ENCODE assay signal across 12 cellular contexts in genomic region chr5:176413709-176414191, GRCh38. TPM values are rescaled to one million over a fixed set of nuclear protein-coding genes. Genes with fewer than 3 reads are reported as not detected.
A peak's percentile ranks its signal among the peaks of the same experiment; 100 is the strongest.
DNase-seq lines count a peak whose midpoint lies in the region; TF ChIP-seq lines count a peak whose summit lies in the region.
"Had no signal": no experiment of that assay in that cellular context is flagged by ENCODE, and none has a peak within 500 bp of the region (broad histone marks: within the 10 kb centered on the region; RNA-seq: fewer than 3 reads in every experiment).

No MANE protein-coding gene starts in this region.

- H4K20me1 ChIP-seq in GM23248 (ENCODE audit: insufficient read depth) (no peaks in the 10 kb centered on the region), hepatocyte (ENCODE audit: insufficient read depth, poor library complexity, severe bottlenecking) (peaks cover 27% of the 10 kb centered on the region)

- H3K27ac ChIP-seq in GM23248: no peak overlapping the region
- H3K27ac ChIP-seq in angular gyrus (ENCODE audit: low read depth, low read length): peak overlapping the region; percentile 39
- H3K27ac ChIP-seq in hepatocyte: no peak overlapping the region
- peak overlapping the region in 20 of 21 experiments; percentile 29 to 99 (median 95) for H3K27ac ChIP-seq in skin epidermis
- H3K27ac ChIP-seq in thyroid gland: no peak overlapping the region

- WGBS in GM23248 (ENCODE audit: low coverage in 1 of 2, low lambda C conversion rate in 2 of 2, missing lambda C conversion rate in 2 of 2), 2 experiments: 66 to 69% methylated on average over 7 of the region's 7 CpGs
- 94% methylated on average over 7 of the region's 7 CpGs for WGBS in hepatocyte (ENCODE audit: low lambda C conversion rate, missing lambda C conversion rate)
- WGBS in thyroid gland, 2 donors: 80 to 97% methylated on average over 7 of the region's 7 CpGs

- no peaks in the 10 kb centered on the region for H3K27me3 ChIP-seq in GM23248 (replicated peaks; ENCODE audit: insufficient read depth)
- no peaks in the 10 kb centered on the region for H3K27me3 ChIP-seq in hepatocyte
- no peaks in the 10 kb centered on the region for H3K27me3 ChIP-seq in thyroid gland

- H2AFZ ChIP-seq in GM23248 (no peak overlapping the region), hepatocyte (no peak overlapping the region)

- H3K9ac ChIP-seq in GM23248: 0 out of 2 replicates have a peak overlapping the region, but pooled peaks have one; percentile 25

- no peak for TF ChIP-seq CTCF in hepatocyte (IDR thresholded peaks at IDR 0.05; ENCODE audit: poor library complexity)
- TF ChIP-seq CTCF in thyroid gland (IDR thresholded peaks at IDR 0.05): no peak

- intact Hi-C loops in thyroid gland (cut with DNase I): loop anchor here (5.0 kb wide), 1 partner anchor 34 kb away; the partner anchor contains the start of gene FAF2

- H3K9me2 ChIP-seq in GM23248 (ENCODE audit: insufficient read depth) (no peaks in the 10 kb centered on the region), hepatocyte (replicated peaks; ENCODE audit: insufficient read depth) (no peaks in the 10 kb centered on the region)

- no peak for TF ChIP-seq POLR2A in thyroid gland (IDR thresholded peaks at IDR 0.05)

- H3K36me3 ChIP-seq in GM23248 (ENCODE audit: low read depth) (peaks cover 3% of the 10 kb centered on the region; the same call in 1 of the 2 replicates), hepatocyte (replicated peaks; ENCODE audit: insufficient read depth, low read depth) (no peaks in the 10 kb centered on the region), thyroid gland (peaks cover 5 to 9% of the 10 kb centered on the region in 2 donors)

- no peak for DNase-seq in GM23248
- no peak for DNase-seq in hepatocyte (ENCODE audit: low spot score)
- DNase-seq in COLO668 (lab: John Stamatoyannopoulos, UW; ENCODE audit: unreplicated experiment): no peak
- no peak for DNase-seq in thyroid gland
- no peak for DNase-seq in T-helper 9 cell
- no peak for DNase-seq in NOMO-1 (lab: John Stamatoyannopoulos, UW; ENCODE audit: unreplicated experiment in 2 of 2)
- DNase-seq: activated CD4-positive, alpha-beta memory T cell treated with anti-CD3 and anti-CD28 coated beads for 36 hours; activated gamma-delta T cell treated with Interleukin-2 at 50 U/mL for 16 hours; CD8-positive, alpha-beta T cell; kidney glomerular epithelial cell had no signal

- H3K4me1 ChIP-seq in GM23248 (ENCODE audit: insufficient read depth): peaks cover 41% of the 10 kb centered on the region
- H3K4me1 ChIP-seq in hepatocyte (ENCODE audit: insufficient read depth): peaks cover 20% of the 10 kb centered on the region
- peaks cover 17 to 30% of the 10 kb centered on the region in 2 donors for H3K4me1 ChIP-seq in thyroid gland

- H3K79me2 ChIP-seq in GM23248 (ENCODE audit: insufficient read depth) (peaks cover 59% of the 10 kb centered on the region), hepatocyte (peaks cover 54% of the 10 kb centered on the region)

- no peaks in the 10 kb centered on the region for H3F3A ChIP-seq in GM23248 (ENCODE audit: insufficient read depth)

- H3K9me3 ChIP-seq in GM23248 (ENCODE audit: low read depth) (no peaks in the 10 kb centered on the region), hepatocyte (ENCODE audit: low read depth) (no peaks in the 10 kb centered on the region), thyroid gland (no peaks in the 10 kb centered on the region)

- H3K4me3 ChIP-seq in GM23248 (0 out of 2 replicates have a peak overlapping the region, but pooled peaks have one; percentile 1), hepatocyte (no peak overlapping the region), skin epidermis (peak overlapping the region in 6 of 7 experiments; percentile 14 to 98 (median 94)), thyroid gland (replicated peaks in 1 of 3) (no peak overlapping the region)

- in situ Hi-C loops in GM23248 (cut with MboI): no loop called here

- peak overlapping the region; percentile 39 for H3K4me2 ChIP-seq in GM23248 (ENCODE audit: unreplicated experiment)
- H3K4me2 ChIP-seq in hepatocyte: peak overlapping the region; percentile 96

RNA-seq across cellular contexts. Expression of gene CLTB, which starts 2.6 kb away (rescaled TPM):
- 121 and 130 TPM in 2 replicates for total RNA-seq in GM23248 (2014; rRNA removed; shearing (Covaris generic))
- polyA plus RNA-seq in GM23248 (2016; fragmentation: Nextera tagmentation; extraction: Ambion mirVana) (128 and 132 TPM in 2 replicates), hepatocyte (284 and 289 TPM in 2 replicates)
- total RNA-seq in hepatocyte (131 and 139 TPM in 2 replicates), thyroid gland (100 to 1,000 TPM in 3 of 4 donors, 10 to 100 TPM in 1; 95.2 to 139 (median 112) TPM)

RNA-seq across cellular contexts. Expression of gene HIGD2A, which starts 25.2 kb away (rescaled TPM):
- total RNA-seq in GM23248 (2014; rRNA removed; shearing (Covaris generic)): 33.8 and 72.1 TPM in 2 replicates
- polyA plus RNA-seq in GM23248 (2016; fragmentation: Nextera tagmentation; extraction: Ambion mirVana) (110 and 117 TPM in 2 replicates), hepatocyte (222 and 224 TPM in 2 replicates)
- total RNA-seq in hepatocyte (109 and 161 TPM in 2 replicates), thyroid gland (100 to 1,000 TPM; 112 to 188 (median 138) TPM)

RNA-seq across cellular contexts. Expression of gene NOP16, which starts 25.4 kb away (rescaled TPM):
- 13.3 and 15.2 TPM in 2 replicates for total RNA-seq in GM23248 (2014; rRNA removed; shearing (Covaris generic))
- polyA plus RNA-seq in GM23248 (2016; fragmentation: Nextera tagmentation; extraction: Ambion mirVana) (68.4 and 68.7 TPM in 2 replicates), hepatocyte (64.0 and 82.3 TPM in 2 replicates)
- total RNA-seq in hepatocyte (22.9 and 25.6 TPM in 2 replicates), thyroid gland (10 to 100 TPM in 2 of 4 donors, 1 to 10 TPM in 2; 4.7 to 13.7 (median 8.2) TPM)

RNA-seq across cellular contexts. Expression of gene FAF2, which starts 34.4 kb away (rescaled TPM):
- 41.0 and 45.0 TPM in 2 replicates for total RNA-seq in GM23248 (2014; rRNA removed; shearing (Covaris generic))
- 45.4 and 45.7 TPM in 2 replicates for polyA plus RNA-seq in GM23248 (2016; fragmentation: Nextera tagmentation; extraction: Ambion mirVana)
- total RNA-seq in hepatocyte: 63.1 and 66.4 TPM in 2 replicates
- polyA plus RNA-seq in hepatocyte: 43.0 and 47.3 TPM in 2 replicates
- 100 to 1,000 TPM in 1 of 4 donors, 10 to 100 TPM in 3; 33.6 to 186 (median 43.2) TPM for total RNA-seq in thyroid gland

RNA-seq across cellular contexts. Expression of gene ARL10, which starts 48.5 kb away (rescaled TPM):
- 8.3 and 8.9 TPM in 2 replicates for total RNA-seq in GM23248 (2014; rRNA removed; shearing (Covaris generic))
- 4.3 and 6.7 TPM in 2 replicates for polyA plus RNA-seq in GM23248 (2016; fragmentation: Nextera tagmentation; extraction: Ambion mirVana)
- total RNA-seq in hepatocyte: 6.7 and 8.9 TPM in 2 replicates
- 2.5 and 4.4 TPM in 2 replicates for polyA plus RNA-seq in hepatocyte
- total RNA-seq in thyroid gland: 10 to 100 TPM in 1 of 4 donors, 1 to 10 TPM in 3; 2.1 to 11.0 (median 2.8) TPM

Comparison
In these comparisons a context has a peak if more than half of its experiments do, and no peak if none do; other contexts are left out.
1. H3K27ac ChIP-seq: peak in angular gyrus (single experiment) and skin epidermis (20 of 21); none in GM23248 (single experiment), hepatocyte (single experiment) and thyroid gland (0 of 3).
2. H3K4me3 ChIP-seq: peak in GM23248 (single experiment) and skin epidermis (6 of 7); none in hepatocyte (single experiment) and thyroid gland (0 of 3).